24 cellular contexts compared by ENCODE assay signal in the genomic region with DNA sequence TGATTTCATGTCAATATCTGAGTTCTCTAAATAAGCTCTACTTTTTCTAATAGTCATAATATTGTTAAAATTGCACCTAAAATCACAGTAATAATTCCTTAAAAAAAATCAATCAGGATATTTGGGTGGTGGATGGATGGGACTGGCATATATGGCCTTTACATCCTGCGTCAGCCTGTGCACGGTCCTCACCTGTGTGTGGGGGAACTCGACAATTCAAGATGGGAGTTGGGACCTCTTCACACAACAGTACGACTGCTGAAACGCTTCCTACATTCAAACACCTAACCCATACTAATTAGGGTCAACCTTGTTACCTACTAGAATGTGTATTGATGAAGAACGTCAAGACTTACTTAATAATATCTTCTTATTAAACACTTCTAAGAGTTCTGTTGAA.
A peak's percentile ranks its signal among the peaks of the same experiment; 100 is the strongest.
DNase-seq lines count a peak whose midpoint lies in the region; ATAC-seq, FAIRE-seq and TF ChIP-seq lines count a peak whose summit lies in the region.
"Had no signal": no experiment of that assay in that cellular context is flagged by ENCODE, and none has a peak within 500 bp of the region (broad histone marks: within the 10 kb centered on the region; RNA-seq: fewer than 3 reads in every experiment).

No MANE protein-coding gene starts in this region.

- no peak for TF ChIP-seq POLR2A in HepG2 (IDR thresholded peaks at IDR 0.05; ENCODE audit: insufficient read depth in 1 of 2, low read depth in 2 of 2, low read length in 2 of 2)
- no peak for TF ChIP-seq POLR2A in right lobe of liver (IDR thresholded peaks at IDR 0.05)
- TF ChIP-seq POLR2A in K562 (conservative IDR thresholded peaks at IDR 0.05), result no peak

- WGBS in HepG2 (ENCODE audit: low lambda C conversion rate), result 97% methylated on average over 6 of the region's 6 CpGs
- WGBS in right lobe of liver (ENCODE audit: insufficient coverage, low coverage, low lambda C conversion rate, missing lambda C conversion rate), result 98% methylated on average over 6 of the region's 6 CpGs
- 88% methylated on average over 6 of the region's 6 CpGs for WGBS in K562 (ENCODE audit: insufficient coverage, low coverage, missing lambda C conversion rate)

- no peak overlapping the region for H2AFZ ChIP-seq in HepG2 (ENCODE audit: low read length)
- no peak overlapping the region for H2AFZ ChIP-seq in K562 (ENCODE audit: low read depth, low read length)

- in situ Hi-C loops in HepG2 (cut with HindIII; ENCODE audit: extremely low pct_ligation_motif_present, low pct_unique_long_range_greater_than_20kb), result no loop called here
- in situ Hi-C loops in K562 (cut with MboI), result no loop called here

- H3K9ac ChIP-seq in HepG2 (ENCODE audit: insufficient read depth, low read depth, low read length), result no peak overlapping the region
- H3K9ac ChIP-seq in K562 (ENCODE audit: insufficient read depth in 1 of 2, low read depth in 2 of 2, low read length in 2 of 2), result no peak overlapping the region
- H3K9ac ChIP-seq: BLaER1 had no signal

- H3K4me1 ChIP-seq in HepG2 (ENCODE audit: insufficient read depth, low read length) (no peaks in the 10 kb centered on the region), right lobe of liver (no peaks in the 10 kb centered on the region), K562 (replicated peaks in 1 of 2; ENCODE audit: control insufficient read depth in 2 of 2, insufficient read depth in 2 of 2, low read length in 2 of 2) (peaks cover 0 to 8% of the 10 kb centered on the region in 2 experiments; a peak in 2 of 5 replicates)
- H3K4me1 ChIP-seq: BE2C had no signal

- TF ChIP-seq RAD21 in HepG2 (CRISPR knock-in tag; IDR thresholded peaks at IDR 0.05), result no peak
- TF ChIP-seq RAD21 in K562 (CRISPR knock-in tag; conservative IDR thresholded peaks at IDR 0.05 in 1 of 2, IDR thresholded peaks at IDR 0.05 in 1 of 2), result no peak

- CTCF ChIA-PET in HepG2 (lab: Yijun Ruan, JAX; ENCODE audit: low intra/inter-chr PET ratio, low total read pairs), result no interaction called here
- CTCF ChIA-PET in K562 (lab: Yijun Ruan, JAX; ENCODE audit: low intra/inter-chr PET ratio), result no interaction called here

- POLR2A ChIA-PET in HepG2 (lab: Yijun Ruan, JAX) (no interaction called here), K562 (lab: Yijun Ruan, JAX) (interaction anchor here (1.0 kb wide), 1 partner anchor 20 kb away, joined by 3 read pairs; no protein-coding TSS in a partner anchor)

- no peaks in the 10 kb centered on the region for H3K9me3 ChIP-seq in HepG2 (ENCODE audit: low read length)
- no peaks in the 10 kb centered on the region for H3K9me3 ChIP-seq in right lobe of liver
- H3K9me3 ChIP-seq in K562 (replicated peaks; ENCODE audit: control insufficient read depth, insufficient read depth, low read depth, low read length), result no peaks in the 10 kb centered on the region
- H3K9me3 ChIP-seq: BE2C, BLaER1 had no signal

- TF ChIP-seq EP300 in HepG2 (IDR thresholded peaks at IDR 0.05; ENCODE audit: low read depth in 2 of 2, low read length in 2 of 2), result no peak
- TF ChIP-seq EP300 in HepG2 (CRISPR knock-in tag; IDR thresholded peaks at IDR 0.05; ENCODE audit: borderline replicate concordance), result no peak
- no peak for TF ChIP-seq EP300 in K562 (IDR thresholded peaks at IDR 0.05; ENCODE audit: low read length)

- H3K27ac ChIP-seq in HepG2 (ENCODE audit: extremely low read length, insufficient read depth, low read length), result no peak overlapping the region
- H3K27ac ChIP-seq in right lobe of liver, result no peak overlapping the region
- H3K27ac ChIP-seq in K562 (ENCODE audit: extremely low read depth, low read depth, low read length), result no peak overlapping the region
- H3K27ac ChIP-seq: 22Rv1, BLaER1 had no signal

- FAIRE-seq in HepG2 (lab: Jason Lieb, UNC), result no peak
- FAIRE-seq in HTR-8/SVneo (lab: Jason Lieb, UNC), result peak; percentile 13
- FAIRE-seq in K562 (lab: Jason Lieb, UNC), result no peak
- FAIRE-seq: G401.6, GM12892, GM18507, GM19239 had no signal

- H3K79me2 ChIP-seq in HepG2 (ENCODE audit: insufficient read depth, low read length) (no peaks in the 10 kb centered on the region), K562 (ENCODE audit: control insufficient read depth, insufficient read depth, low read length) (no peaks in the 10 kb centered on the region)

- BruUV-seq in HepG2 (replicated peaks; lab: Mats Ljungman, UMichigan) (no TSS peak), K562 (replicated peaks; lab: Mats Ljungman, UMichigan) (no TSS peak)

- H4K20me1 ChIP-seq in HepG2 (ENCODE audit: insufficient read depth, low read length) (no peaks in the 10 kb centered on the region), K562 (replicated peaks; ENCODE audit: control insufficient read depth, insufficient read depth, low read length) (no peaks in the 10 kb centered on the region)
- H4K20me1 ChIP-seq: BLaER1 had no signal

- H3K36me3 ChIP-seq in HepG2 (replicated peaks in 1 of 2; ENCODE audit: control insufficient read depth in 1 of 2, insufficient read depth in 2 of 2, low read length in 2 of 2) (peaks cover 2 to 27% of the 10 kb centered on the region in 2 experiments; a peak in 3 of 5 replicates), right lobe of liver (peaks cover 0 to 9% (median under 1%) of the 10 kb centered on the region in 4 donors), K562 (ENCODE audit: control insufficient read depth, insufficient read depth, low read length) (peaks cover 17% of the 10 kb centered on the region; the same call in 2 of the 3 replicates)
- H3K36me3 ChIP-seq: BE2C had no signal

- no peaks in the 10 kb centered on the region for H3K9me1 ChIP-seq in K562 (ENCODE audit: control insufficient read depth, insufficient read depth, low read length)

- DNase-seq in HepG2 (ENCODE audit: low spot score), result no peak
- DNase-seq in right lobe of liver, result no peak
- DNase-seq in HTR-8/SVneo (ENCODE audit: insufficient read length, low spot score), result no peak
- DNase-seq in K562 (ENCODE audit: extremely low read depth in 1 of 4, low spot score in 3 of 4), result no peak
- DNase-seq in AML-193 (lab: John Stamatoyannopoulos, UW), result no peak
- DNase-seq: ACHN; BE2C; C1 segment of cervical spinal cord; CD4-positive, alpha-beta memory T cell; CD4-positive, CD25-positive, alpha-beta regulatory T cell; CD8-positive, alpha-beta memory T cell; COR-L47; DMS 273 treated with DMSO at 0.1 percent for 48 hours; DMS153; DMS53; DMS79; GF-D8 had no signal

- H3K4me2 ChIP-seq in HepG2 (ENCODE audit: low read depth, low read length), result no peak overlapping the region
- no peak overlapping the region for H3K4me2 ChIP-seq in K562 (ENCODE audit: insufficient read depth, low read length)
- H3K4me2 ChIP-seq: BLaER1 had no signal

- intact Hi-C loops in HepG2 (cut with micrococcal nuclease; ENCODE audit: unreplicated experiment), result no loop called here
- intact Hi-C loops in right lobe of liver (cut with DNase I), result no loop called here
- intact Hi-C loops in K562 (cut with micrococcal nuclease), result no loop called here

- ATAC-seq in HepG2, result no peak
- no peak for ATAC-seq in right lobe of liver
- 0 out of 3 replicates have a peak, but pooled peaks have one; percentile 10 for ATAC-seq in K562
- no peak for ATAC-seq in GM21390 (IDR thresholded peaks at IDR 0.05; ENCODE audit: unreplicated experiment)

- H3K27me3 ChIP-seq in HepG2 (ENCODE audit: control insufficient read depth in 1 of 2, insufficient read depth in 2 of 2, low read length in 2 of 2) (no peaks in the 10 kb centered on the region), right lobe of liver (no peaks in the 10 kb centered on the region), K562 (ENCODE audit: control insufficient read depth in 2 of 2, insufficient read depth in 2 of 2, low read length in 2 of 2) (0 out of 5 replicates have a peak, but pooled peaks cover 0 to 2% of the 10 kb centered on the region in 2 experiments)
- H3K27me3 ChIP-seq: BE2C, BLaER1 had no signal

- H3K4me3 ChIP-seq in HepG2 (replicated peaks in 1 of 3; ENCODE audit: insufficient read depth in 1 of 3, low read depth in 2 of 3, low read length in 3 of 3), result no peak overlapping the region
- no peak overlapping the region for H3K4me3 ChIP-seq in right lobe of liver
- no peak overlapping the region for H3K4me3 ChIP-seq in K562
- H3K4me3 ChIP-seq: BLaER1 had no signal

- no peak for TF ChIP-seq CTCF in HepG2 (CRISPR knock-in tag; IDR thresholded peaks at IDR 0.05)
- TF ChIP-seq CTCF in right lobe of liver (IDR thresholded peaks at IDR 0.05), result no peak
- no peak for TF ChIP-seq CTCF in K562 (IDR thresholded peaks at IDR 0.05 in 2 of 3, conservative IDR thresholded peaks at IDR 0.05 in 1 of 3; ENCODE audit: insufficient read depth in 2 of 3, low read depth in 1 of 3, low read length in 3 of 3)

TF ChIP-seq in K562, 482 proteins besides CTCF, POLR2A, EP300 and RAD21:
- TF ChIP-seq ZEB2 (IDR thresholded peaks at IDR 0.05) (no peak), SP2 (IDR thresholded peaks at IDR 0.05; ENCODE audit: extremely low read depth, low read depth, low read length, poor library complexity, severe bottlenecking) (no peak), CEBPB (tag; IDR thresholded peaks at IDR 0.05) (no peak), SMARCE1 (IDR thresholded peaks at IDR 0.05) (no peak), HNRNPLL (IDR thresholded peaks at IDR 0.05; ENCODE audit: low read depth, low read length, poor library complexity, severe bottlenecking) (no peak), MAFK (IDR thresholded peaks at IDR 0.05; ENCODE audit: low read length) (no peak)
